In the genomic region with DNA sequence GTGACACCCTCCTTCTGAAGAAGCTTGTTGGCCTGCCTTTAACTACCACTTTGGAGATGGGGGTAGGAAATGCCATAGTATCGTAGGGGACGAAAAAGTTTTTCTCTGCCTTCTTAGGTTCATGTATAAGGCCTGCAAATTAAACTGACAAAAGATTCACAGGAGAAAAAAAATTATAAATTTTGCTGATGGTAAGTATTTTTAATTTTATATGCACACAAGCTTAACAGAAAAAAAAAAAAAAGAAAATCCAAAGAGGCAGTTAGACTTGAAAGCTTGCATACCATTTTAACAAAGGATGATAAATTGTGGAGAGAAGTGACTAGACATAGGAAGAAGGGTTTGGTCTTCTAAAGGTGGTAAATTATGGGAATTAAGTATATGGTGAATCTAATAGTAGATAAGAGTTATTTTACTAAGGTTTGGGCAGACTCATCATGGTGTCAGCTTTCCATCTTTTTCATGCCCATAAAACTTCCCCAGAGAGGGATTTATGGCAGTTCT, we compare ENCODE assay signal across 2 cellular contexts.
TF ChIP-seq lines count a peak whose summit lies in the region.

No MANE protein-coding gene starts in this region.

TF ChIP-seq in GM12891, 5 proteins besides CTCF, POLR2A, EP300 and RAD21 (continued from another document):
- TF ChIP-seq PAX5 (IDR thresholded peaks at IDR 0.05; ENCODE audit: insufficient read depth, low read length, severe bottlenecking): no peak

TF ChIP-seq in GM12878, 131 proteins besides CTCF, POLR2A, EP300 and RAD21:
- TF ChIP-seq, protein P1, sequence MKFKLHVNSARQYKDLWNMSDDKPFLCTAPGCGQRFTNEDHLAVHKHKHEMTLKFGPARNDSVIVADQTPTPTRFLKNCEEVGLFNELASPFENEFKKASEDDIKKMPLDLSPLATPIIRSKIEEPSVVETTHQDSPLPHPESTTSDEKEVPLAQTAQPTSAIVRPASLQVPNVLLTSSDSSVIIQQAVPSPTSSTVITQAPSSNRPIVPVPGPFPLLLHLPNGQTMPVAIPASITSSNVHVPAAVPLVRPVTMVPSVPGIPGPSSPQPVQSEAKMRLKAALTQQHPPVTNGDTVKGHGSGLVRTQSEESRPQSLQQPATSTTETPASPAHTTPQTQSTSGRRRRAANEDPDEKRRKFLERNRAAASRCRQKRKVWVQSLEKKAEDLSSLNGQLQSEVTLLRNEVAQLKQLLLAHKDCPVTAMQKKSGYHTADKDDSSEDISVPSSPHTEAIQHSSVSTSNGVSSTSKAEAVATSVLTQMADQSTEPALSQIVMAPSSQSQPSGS (IDR thresholded peaks at IDR 0.05; ENCODE audit: low read length): no peak
- TF ChIP-seq ASH2L (IDR thresholded peaks at IDR 0.05; ENCODE audit: borderline replicate concordance, low read depth) (no peak), ZNF274 (IDR thresholded peaks at IDR 0.05; ENCODE audit: insufficient read depth, insufficient read length) (no peak), BCL11A (IDR thresholded peaks at IDR 0.05; ENCODE audit: low read depth, low read length) (no peak), IKZF1 (conservative IDR thresholded peaks at IDR 0.05) (no peak), BRCA1 (IDR thresholded peaks at IDR 0.05; ENCODE audit: low read depth, low read length) (no peak), FOXK2 (IDR thresholded peaks at IDR 0.05) (no peak), EZH2 (IDR thresholded peaks at IDR 0.05; ENCODE audit: borderline replicate concordance, control insufficient read depth, low read depth, low read length) (no peak), TAF1 (IDR thresholded peaks at IDR 0.05; ENCODE audit: borderline replicate concordance, low read depth, low read length) (no peak), BACH1 (IDR thresholded peaks at IDR 0.05; ENCODE audit: borderline replicate concordance) (no peak), CHD4 (IDR thresholded peaks at IDR 0.05) (no peak)
- TF ChIP-seq, protein P2, sequence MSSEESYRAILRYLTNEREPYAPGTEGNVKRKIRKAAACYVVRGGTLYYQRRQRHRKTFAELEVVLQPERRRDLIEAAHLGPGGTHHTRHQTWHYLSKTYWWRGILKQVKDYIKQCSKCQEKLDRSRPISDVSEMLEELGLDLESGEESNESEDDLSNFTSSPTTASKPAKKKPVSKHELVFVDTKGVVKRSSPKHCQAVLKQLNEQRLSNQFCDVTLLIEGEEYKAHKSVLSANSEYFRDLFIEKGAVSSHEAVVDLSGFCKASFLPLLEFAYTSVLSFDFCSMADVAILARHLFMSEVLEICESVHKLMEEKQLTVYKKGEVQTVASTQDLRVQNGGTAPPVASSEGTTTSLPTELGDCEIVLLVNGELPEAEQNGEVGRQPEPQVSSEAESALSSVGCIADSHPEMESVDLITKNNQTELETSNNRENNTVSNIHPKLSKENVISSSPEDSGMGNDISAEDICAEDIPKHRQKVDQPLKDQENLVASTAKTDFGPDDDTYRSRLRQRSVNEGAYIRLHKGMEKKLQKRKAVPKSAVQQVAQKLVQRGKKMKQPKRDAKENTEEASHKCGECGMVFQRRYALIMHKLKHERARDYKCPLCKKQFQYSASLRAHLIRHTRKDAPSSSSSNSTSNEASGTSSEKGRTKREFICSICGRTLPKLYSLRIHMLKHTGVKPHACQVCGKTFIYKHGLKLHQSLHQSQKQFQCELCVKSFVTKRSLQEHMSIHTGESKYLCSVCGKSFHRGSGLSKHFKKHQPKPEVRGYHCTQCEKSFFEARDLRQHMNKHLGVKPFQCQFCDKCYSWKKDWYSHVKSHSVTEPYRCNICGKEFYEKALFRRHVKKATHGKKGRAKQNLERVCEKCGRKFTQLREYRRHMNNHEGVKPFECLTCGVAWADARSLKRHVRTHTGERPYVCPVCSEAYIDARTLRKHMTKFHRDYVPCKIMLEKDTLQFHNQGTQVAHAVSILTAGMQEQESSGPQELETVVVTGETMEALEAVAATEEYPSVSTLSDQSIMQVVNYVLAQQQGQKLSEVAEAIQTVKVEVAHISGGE (CRISPR knock-in tag; IDR thresholded peaks at IDR 0.05): no peak
